23 cellular contexts compared by ENCODE assay signal in the genomic region with DNA sequence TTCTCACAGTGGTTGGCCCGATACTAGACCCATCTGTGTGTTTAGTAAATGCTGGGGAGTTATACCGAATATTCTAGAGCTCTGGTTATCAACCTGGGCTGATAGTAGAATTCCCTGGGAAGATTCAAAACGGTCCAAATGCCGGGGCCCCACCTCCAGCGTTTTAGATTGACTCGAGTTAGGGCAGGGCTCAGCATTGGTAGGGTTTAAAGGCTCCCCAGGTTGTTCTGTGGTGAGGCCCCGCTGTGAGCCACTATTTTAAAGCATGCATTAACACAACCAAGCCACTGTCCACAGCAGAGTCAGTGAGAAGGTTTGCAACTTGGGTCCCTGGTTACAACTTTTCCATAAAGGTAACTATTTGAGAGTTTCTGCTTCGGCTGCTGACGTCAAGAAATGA.
DNase-seq lines count a peak whose midpoint lies in the region; ATAC-seq, FAIRE-seq and TF ChIP-seq lines count a peak whose summit lies in the region.
"Had no signal": no experiment of that assay in that cellular context is flagged by ENCODE, and none has a peak within 500 bp of the region (broad histone marks: within the 10 kb centered on the region; RNA-seq: fewer than 3 reads in every experiment).

No MANE protein-coding gene starts in this region.

- H3K23ac ChIP-seq in H1 (ENCODE audit: insufficient read length), result no peak overlapping the region

- H3K4me2 ChIP-seq in H1 (ENCODE audit: insufficient read depth in 1 of 2, low read depth in 2 of 2, low read length in 2 of 2), result peak overlapping the region in 1 of 2 experiments; percentile 21; a peak in 2 of 4 replicates
- H3K4me2 ChIP-seq: BLaER1 had no signal

- H3K56ac ChIP-seq in H1 (replicated peaks; ENCODE audit: insufficient read length, low read depth, low read length), result no peak overlapping the region

- no peak overlapping the region for H3K18ac ChIP-seq in H1 (ENCODE audit: extremely low read depth, low read length)

- FAIRE-seq in H1 (lab: Jason Lieb, UNC), result no peak
- FAIRE-seq: A204.1, GM12891, GM18507 had no signal

- H2BK20ac ChIP-seq in H1 (ENCODE audit: low read length), result no peak overlapping the region

- POLR2A ChIA-PET in H1 (lab: Charles Lee; ENCODE audit: partially characterized antibody), result no interaction called here
- POLR2A ChIA-PET in CD8-positive, alpha-beta memory T cell (lab: Charles Lee), result no interaction called here

- no peaks in the 10 kb centered on the region for H3K4me1 Mint-ChIP-seq in CD8-positive, alpha-beta memory T cell
- H3K4me1 Mint-ChIP-seq: B cell had no signal

- H3K9me3 ChIP-seq in H1 (ENCODE audit: insufficient read depth in 2 of 2, low read depth in 1 of 2, low read length in 1 of 2), result no peaks in the 10 kb centered on the region
- no peaks in the 10 kb centered on the region for H3K9me3 ChIP-seq in upper lobe of right lung
- H3K9me3 ChIP-seq in upper lobe of left lung, result no peaks in the 10 kb centered on the region
- no peaks in the 10 kb centered on the region for H3K9me3 ChIP-seq in CD8-positive, alpha-beta memory T cell (ENCODE audit: low read length)
- H3K9me3 ChIP-seq: BLaER1, HAP-1 had no signal

- H2BK5ac ChIP-seq in H1 (ENCODE audit: low read depth, low read length), result no peak overlapping the region

- H3K23me2 ChIP-seq in H1 (ENCODE audit: low read depth, low read length), result no peaks in the 10 kb centered on the region

- H3K27ac ChIP-seq in H1 (ENCODE audit: low read depth, low read length) (no peak overlapping the region), upper lobe of right lung (no peak overlapping the region), upper lobe of left lung (no peak overlapping the region)
- H3K27ac ChIP-seq in CD8-positive, alpha-beta memory T cell (ENCODE audit: low read depth, low read length), result no peak overlapping the region
- H3K27ac ChIP-seq: 22Rv1, BLaER1, C4-2B had no signal

- H3K27me3 Mint-ChIP-seq in CD8-positive, alpha-beta memory T cell, result peaks cover 20 to 27% of the 10 kb centered on the region in 2 donors

- H2BK120ac ChIP-seq in H1 (replicated peaks; ENCODE audit: low read depth, low read length), result no peak overlapping the region

- H4K5ac ChIP-seq in H1 (ENCODE audit: insufficient read length, low read depth, low read length), result no peak overlapping the region

- WGBS in H1 (ENCODE audit: extremely low coverage in 1 of 2, insufficient coverage in 1 of 2, insufficient read length in 1 of 2, insufficient replicate concordance in 2 of 2, low coverage in 1 of 2, low lambda C conversion rate in 2 of 2, missing lambda C conversion rate in 1 of 2), 2 experiments, result 67% methylated on average over 9 of the region's 9 CpGs; no CpG with 5 or more reads in 1 of the 2 experiments
- 87 to 88% methylated on average over 9 of the region's 9 CpGs for WGBS in upper lobe of left lung, 2 donors

- H3K4me3 Mint-ChIP-seq in CD8-positive, alpha-beta memory T cell, result no peak overlapping the region
- H3K4me3 Mint-ChIP-seq: B cell; CD4-positive, alpha-beta T cell; HFFc6 had no signal

- TF ChIP-seq EP300 in H1 (IDR thresholded peaks at IDR 0.05; ENCODE audit: borderline replicate concordance in 1 of 2, low read depth in 2 of 2, low read length in 2 of 2) (no peak), upper lobe of left lung (IDR thresholded peaks at IDR 0.05) (no peak)

- H2BK12ac ChIP-seq in H1 (ENCODE audit: low read depth, low read length), result no peak overlapping the region

- H2AFZ ChIP-seq in H1 (ENCODE audit: low read length), result peak overlapping the region; percentile 43; the same call in 1 of the 2 replicates

- no peak for TF ChIP-seq RAD21 in H1 (IDR thresholded peaks at IDR 0.05 in 1 of 2, conservative IDR thresholded peaks at IDR 0.05 in 1 of 2; ENCODE audit: low read depth in 2 of 2, low read length in 2 of 2)

- peak; percentile 5 for DNase-seq in activated effector memory CD4-positive, alpha-beta T cell treated with anti-CD3 and anti-CD28 coated beads, Interleukin-2, amount 50 U/mL, for 16 hours
- no peak for DNase-seq in activated effector memory CD4-positive, alpha-beta T cell treated with Interleukin-2 at 50 U/mL for 16 hours
- DNase-seq in H7 (peak; percentile 69), H1 (ENCODE audit: low read depth in 1 of 2, low spot score in 2 of 2) (no peak), upper lobe of right lung (peak; percentile 13), T-helper 9 cell (no peak), upper lobe of left lung (no peak)
- DNase-seq in CD8-positive, alpha-beta memory T cell, result no peak
- DNase-seq: Calu3, COR-L47, DMS53, DMS79 treated with DMSO at 0.1 percent for 48 hours, GF-D8, HFFc6 had no signal

- no peak overlapping the region for H3K27ac Mint-ChIP-seq in CD8-positive, alpha-beta memory T cell
- H3K27ac Mint-ChIP-seq: B cell; CD4-positive, alpha-beta T cell; HFFc6 had no signal

- no peak overlapping the region for H2BK15ac ChIP-seq in H1 (ENCODE audit: low read length)

- no peak overlapping the region for H4K8ac ChIP-seq in H1 (ENCODE audit: extremely low read depth, insufficient read depth, low read length)

- CTCF ChIA-PET in H1 (lab: Charles Lee; ENCODE audit: partially characterized antibody), result interaction anchor here (0.6 to 7.4 kb wide), 9 partner anchors 10 to 1475 kb away, joined by 3 to 76 read pairs (median 4); no protein-coding TSS in a partner anchor
- CTCF ChIA-PET in CD8-positive, alpha-beta memory T cell (lab: Charles Lee), result no interaction called here

- H3K14ac ChIP-seq in H1 (ENCODE audit: insufficient read length), result no peak overlapping the region

- no peaks in the 10 kb centered on the region for H3K36me3 Mint-ChIP-seq in CD8-positive, alpha-beta memory T cell

- H2AK5ac ChIP-seq in H1 (ENCODE audit: low read depth, low read length), result no peak overlapping the region

- no peaks in the 10 kb centered on the region for H3K36me3 ChIP-seq in H7 (replicated peaks; ENCODE audit: control insufficient read depth, insufficient read depth, low read length)
- no peaks in the 10 kb centered on the region for H3K36me3 ChIP-seq in H1 (ENCODE audit: control insufficient read depth in 2 of 4, insufficient read depth in 4 of 4, low read length in 3 of 4)
- H3K36me3 ChIP-seq in upper lobe of right lung, result no peaks in the 10 kb centered on the region
- H3K36me3 ChIP-seq in upper lobe of left lung, result peaks cover 0 to 55% (median 15%) of the 10 kb centered on the region in 4 donors
- no peaks in the 10 kb centered on the region for H3K36me3 ChIP-seq in CD8-positive, alpha-beta memory T cell (ENCODE audit: insufficient read depth, low read length)
- H3K36me3 ChIP-seq: BLaER1, HAP-1 had no signal

- H3K79me2 ChIP-seq in H1 (ENCODE audit: control insufficient read depth in 1 of 2, insufficient read depth in 2 of 2, low read length in 2 of 2), result no peaks in the 10 kb centered on the region

- H3K27me3 ChIP-seq in H7 (ENCODE audit: control insufficient read depth, insufficient read depth, low read length) (no peaks in the 10 kb centered on the region), H1 (replicated peaks in 1 of 4; ENCODE audit: control insufficient read depth in 3 of 4, extremely low read depth in 1 of 4, insufficient read depth in 3 of 4, low read length in 3 of 4) (no peaks in the 10 kb centered on the region), upper lobe of right lung (no peaks in the 10 kb centered on the region), upper lobe of left lung (no peaks in the 10 kb centered on the region)
- H3K27me3 ChIP-seq in CD8-positive, alpha-beta memory T cell (ENCODE audit: insufficient read depth, low read length, poor library complexity, severe bottlenecking), result no peaks in the 10 kb centered on the region
- H3K27me3 ChIP-seq: BLaER1 had no signal

- no peak overlapping the region for H4K91ac ChIP-seq in H1 (replicated peaks; ENCODE audit: insufficient read length, low read length)

- no peak for TF ChIP-seq CTCF in H1 (IDR thresholded peaks at IDR 0.05; ENCODE audit: control extremely low read depth in 1 of 3, insufficient read depth in 1 of 3, low read depth in 1 of 3, low read length in 3 of 3)
- no peak for TF ChIP-seq CTCF in upper lobe of right lung (IDR thresholded peaks at IDR 0.05)
- no peak for TF ChIP-seq CTCF in upper lobe of left lung (IDR thresholded peaks at IDR 0.05)

- H3K4me3 ChIP-seq in H7 (ENCODE audit: insufficient read depth, low read depth, low read length), result no peak overlapping the region
- H3K4me3 ChIP-seq in H1 (ENCODE audit: extremely low read depth in 1 of 4, insufficient read depth in 2 of 4, low read depth in 3 of 4, low read length in 4 of 4), result no peak overlapping the region
- no peak overlapping the region for H3K4me3 ChIP-seq in upper lobe of right lung
- H3K4me3 ChIP-seq in upper lobe of left lung, result no peak overlapping the region
- H3K4me3 ChIP-seq in CD8-positive, alpha-beta memory T cell (ENCODE audit: low read length), result no peak overlapping the region
- H3K4me3 ChIP-seq: BLaER1, HAP-1 had no signal

- peaks cover 0 to 11% (median 4%) of the 10 kb centered on the region in 4 experiments; a peak in 6 of 7 replicates for H3K4me1 ChIP-seq in H1 (replicated peaks in 1 of 4; ENCODE audit: control insufficient read depth in 3 of 4, insufficient read depth in 4 of 4, low read length in 3 of 4)
- H3K4me1 ChIP-seq in upper lobe of right lung, result no peaks in the 10 kb centered on the region
- peaks cover 0 to 6% (median 0%) of the 10 kb centered on the region in 4 donors for H3K4me1 ChIP-seq in upper lobe of left lung
- no peaks in the 10 kb centered on the region for H3K4me1 ChIP-seq in CD8-positive, alpha-beta memory T cell (ENCODE audit: insufficient read depth, low read length)
- H3K4me1 ChIP-seq: BLaER1, HAP-1 had no signal

- no peak for ATAC-seq in upper lobe of right lung
- ATAC-seq in upper lobe of left lung (ENCODE audit: low FRiP score in 2 of 2), result no peak

- no peaks in the 10 kb centered on the region for H4K20me1 ChIP-seq in H1 (replicated peaks in 1 of 2; ENCODE audit: control insufficient read depth in 1 of 2, insufficient read depth in 2 of 2, low read length in 2 of 2)
- H4K20me1 ChIP-seq: BLaER1 had no signal

- no peaks in the 10 kb centered on the region for H3K79me1 ChIP-seq in H1 (ENCODE audit: low read depth, low read length)

- TF ChIP-seq POLR2A in H1 (IDR thresholded peaks at IDR 0.05; ENCODE audit: control extremely low read depth in 1 of 2, low read depth in 2 of 2, low read length in 2 of 2) (no peak), upper lobe of left lung (IDR thresholded peaks at IDR 0.05) (no peak)

- H3K9me3 Mint-ChIP-seq in CD8-positive, alpha-beta memory T cell, result no peaks in the 10 kb centered on the region
- H3K9me3 Mint-ChIP-seq: CD4-positive, alpha-beta T cell; HFFc6 had no signal

- no peak overlapping the region for H3K9ac ChIP-seq in H1 (replicated peaks in 1 of 4; ENCODE audit: extremely low read depth in 1 of 4, low read depth in 3 of 4, low read length in 3 of 4)
- H3K9ac ChIP-seq: BLaER1 had no signal

- intact Hi-C loops in upper lobe of right lung (cut with DNase I), result no loop called here

- H3K4ac ChIP-seq in H1 (replicated peaks; ENCODE audit: insufficient read length, low read depth, low read length), result no peak overlapping the region

Comparison
In these comparisons a context has a peak if more than half of its experiments do, and no peak if none do; other contexts are left out.
1. DNase-seq: peak in activated effector memory CD4-positive, alpha-beta T cell treated with anti-CD3 and anti-CD28 coated beads, Interleukin-2, amount 50 U/mL, for 16 hours (single experiment), H7 (single experiment) and upper lobe of right lung (single experiment); none in activated effector memory CD4-positive, alpha-beta T cell treated with Interleukin-2 at 50 U/mL for 16 hours (single experiment), H1 (0 of 2), T-helper 9 cell (single experiment), upper lobe of left lung (0 of 2) and CD8-positive, alpha-beta memory T cell (0 of 5).